ENCODE assay signal across 20 cellular contexts in genomic region chr10:109931153-109931552, GRCh38. TPM values are rescaled to one million over a fixed set of nuclear protein-coding genes. Genes with fewer than 3 reads are reported as not detected.
DNase-seq lines count a peak whose midpoint lies in the region; ATAC-seq and TF ChIP-seq lines count a peak whose summit lies in the region.
"Had no signal": no experiment of that assay in that cellular context is flagged by ENCODE, and none has a peak within 500 bp of the region (broad histone marks: within the 10 kb centered on the region; RNA-seq: fewer than 3 reads in every experiment).

No MANE protein-coding gene starts in this region.

- H3K36me3 Mint-ChIP-seq in MCF 10A (ENCODE audit: insufficient read depth, unreplicated experiment) = no peaks in the 10 kb centered on the region
- no peaks in the 10 kb centered on the region for H3K36me3 Mint-ChIP-seq in activated CD8-positive, alpha-beta T cell treated with anti-CD3 and anti-CD28 coated beads for 36 hours (ENCODE audit: low read depth)

- TF ChIP-seq POLR2A in breast epithelium (IDR thresholded peaks at IDR 0.05) = no peak

- TF ChIP-seq CTCF in MCF 10A (IDR thresholded peaks at IDR 0.05; ENCODE audit: unreplicated experiment) (no peak), breast epithelium (IDR thresholded peaks at IDR 0.05) (no peak), fibroblast of pulmonary artery (IDR thresholded peaks at IDR 0.05; ENCODE audit: low read length, missing control alignments) (no peak)
- TF ChIP-seq CTCF in activated CD8-positive, alpha-beta T cell treated with anti-CD3 and anti-CD28 coated beads for 36 hours (IDR thresholded peaks at IDR 0.05) = no peak

- H3K4me1 Mint-ChIP-seq in MCF 10A (ENCODE audit: insufficient read depth, unreplicated experiment) = peaks cover 49% of the 10 kb centered on the region
- H3K4me1 Mint-ChIP-seq in activated CD8-positive, alpha-beta T cell treated with anti-CD3 and anti-CD28 coated beads for 36 hours (ENCODE audit: low read depth) = peaks cover 36% of the 10 kb centered on the region

- no peaks in the 10 kb centered on the region for H3K9me3 Mint-ChIP-seq in MCF 10A (ENCODE audit: unreplicated experiment)
- H3K9me3 Mint-ChIP-seq in activated CD8-positive, alpha-beta T cell treated with anti-CD3 and anti-CD28 coated beads for 36 hours = no peaks in the 10 kb centered on the region
- H3K9me3 Mint-ChIP-seq: neural crest cell had no signal

- DNase-seq in MCF 10A (ENCODE audit: unreplicated experiment) (peak; percentile 89), breast epithelium (ENCODE audit: low spot score in 2 of 2) (no peak), NCI-H446 (lab: John Stamatoyannopoulos, UW) (peak; percentile 49 to 61), fibroblast of pulmonary artery (ENCODE audit: low read depth) (peak; percentile 67), stromal cell of bone marrow (ENCODE audit: low read depth) (peak; percentile 44), NCI-H146 treated with DMSO at 0.1 percent for 48 hours (lab: John Stamatoyannopoulos, UW; ENCODE audit: unreplicated experiment) (no peak)
- no peak for DNase-seq in activated CD8-positive, alpha-beta T cell treated with anti-CD3 and anti-CD28 coated beads for 36 hours
- DNase-seq in effector CD8-positive, alpha-beta T cell (lab: John Stamatoyannopoulos, UW) = no peak
- DNase-seq: activated effector memory CD4-positive, alpha-beta T cell treated with anti-CD3 and anti-CD28 coated beads, Interleukin-2, amount 50 U/mL, for 16 hours; amniotic stem cell; NCI-H2107; SK-N-SH; stomach; T-helper 9 cell had no signal

- no peaks in the 10 kb centered on the region for H3K27me3 ChIP-seq in breast epithelium
- H3K27me3 ChIP-seq: stomach had no signal

- POLR2A ChIA-PET in MCF 10A (lab: Yijun Ruan, JAX) = interaction anchor here (0.7 to 1.7 kb wide), 9 partner anchors 8 to 165 kb away, joined by 3 to 6 read pairs (median 4); partner anchors contain the start of gene XPNPEP1
- POLR2A ChIA-PET in activated CD8-positive, alpha-beta T cell treated with anti-CD3 and anti-CD28 coated beads for 36 hours (lab: Charles Lee) = interaction anchor here (0.5 to 0.8 kb wide), 3 partner anchors 9 to 308 kb away, joined by 3 read pairs; no protein-coding TSS in a partner anchor

- H3K4me3 ChIP-seq in breast epithelium (no peak overlapping the region), fibroblast of pulmonary artery (replicated peaks; ENCODE audit: low read depth, low read length) (no peak overlapping the region)
- H3K4me3 ChIP-seq: A549, stomach had no signal

- no peak for ATAC-seq in activated CD8-positive, alpha-beta T cell treated with anti-CD3 and anti-CD28 coated beads for 36 hours
- ATAC-seq: A549; activated CD4-positive, CD25-positive, alpha-beta regulatory T cell treated with anti-CD3 and anti-CD28 coated beads, Interleukin-2, amount 50 U/mL, for 24 hours; Panc1; sciatic nerve had no signal

- H3K36me3 ChIP-seq in breast epithelium = no peaks in the 10 kb centered on the region
- H3K36me3 ChIP-seq: stomach had no signal

- H3K9me3 ChIP-seq in breast epithelium = no peaks in the 10 kb centered on the region
- H3K9me3 ChIP-seq: A549, SK-N-SH, stomach had no signal

- H3K4me3 Mint-ChIP-seq in MCF 10A (ENCODE audit: unreplicated experiment) = no peak overlapping the region
- no peak overlapping the region for H3K4me3 Mint-ChIP-seq in activated CD8-positive, alpha-beta T cell treated with anti-CD3 and anti-CD28 coated beads for 36 hours
- H3K4me3 Mint-ChIP-seq: neural crest cell had no signal

- intact Hi-C loops in MCF 10A (cut with micrococcal nuclease) (no loop called here), breast epithelium (cut with DNase I; ENCODE audit: low total_unique reads) (no loop called here)
- intact Hi-C loops in activated CD8-positive, alpha-beta T cell treated with anti-CD3 and anti-CD28 coated beads for 36 hours (cut with micrococcal nuclease) = no loop called here

- H3K27me3 Mint-ChIP-seq in MCF 10A (ENCODE audit: insufficient read depth, unreplicated experiment) = no peaks in the 10 kb centered on the region
- no peaks in the 10 kb centered on the region for H3K27me3 Mint-ChIP-seq in activated CD8-positive, alpha-beta T cell treated with anti-CD3 and anti-CD28 coated beads for 36 hours

- CTCF ChIA-PET in MCF 10A (lab: Yijun Ruan, JAX) = interaction anchor here (0.5 to 0.9 kb wide), 3 partner anchors 10 to 206 kb away, joined by 3 read pairs; no protein-coding TSS in a partner anchor
- CTCF ChIA-PET in activated CD8-positive, alpha-beta T cell treated with anti-CD3 and anti-CD28 coated beads for 36 hours (lab: Charles Lee) = no interaction called here

- peak overlapping the region; percentile 33 for H3K27ac Mint-ChIP-seq in MCF 10A (ENCODE audit: low read depth, unreplicated experiment)
- H3K27ac Mint-ChIP-seq in activated CD8-positive, alpha-beta T cell treated with anti-CD3 and anti-CD28 coated beads for 36 hours = no peak overlapping the region

- H3K27ac ChIP-seq in breast epithelium = no peak overlapping the region
- H3K27ac ChIP-seq: A549, epithelial cell of prostate, stomach had no signal

- BruUV-seq in MCF 10A (replicated peaks; lab: Mats Ljungman, UMichigan) = no TSS peak

- H3K4me1 ChIP-seq in breast epithelium = peaks cover 0 to 4% of the 10 kb centered on the region in 2 donors
- H3K4me1 ChIP-seq: A549 had no signal

RNA-seq across cellular contexts. Expression of gene XPNPEP1, which starts 7.8 kb away (rescaled TPM):
- total RNA-seq in MCF 10A (2022) (51.6 and 52.1 TPM in 2 replicates), breast epithelium (10 to 100 TPM; 61.1 to 89.5 (median 89.0) TPM)
- total RNA-seq in activated CD8-positive, alpha-beta T cell treated with anti-CD3 and anti-CD28 coated beads for 36 hours = 10 to 100 TPM; 96.5 to 97.0 TPM

Comparison
In these comparisons a context has a peak if more than half of its experiments do, and no peak if none do; other contexts are left out.
1. DNase-seq: peak in MCF 10A (single experiment), NCI-H446 (2 of 2), fibroblast of pulmonary artery (single experiment) and stromal cell of bone marrow (single experiment); none in breast epithelium (0 of 2), activated CD8-positive, alpha-beta T cell treated with anti-CD3 and anti-CD28 coated beads for 36 hours (single experiment), effector CD8-positive, alpha-beta T cell (single experiment) and NCI-H146 treated with DMSO at 0.1 percent for 48 hours (single experiment).